In genomic region chr1:17112076-17112475, GRCh38 we compare ENCODE assay signal across 2 cellular contexts.
TF ChIP-seq lines count a peak whose summit lies in the region.

No MANE protein-coding gene starts in this region.

TF ChIP-seq in SK-N-SH, 30 proteins besides CTCF, POLR2A, EP300 and RAD21 (continued from another document):
- TF ChIP-seq IRF3 (IDR thresholded peaks at IDR 0.05; ENCODE audit: low read depth, low read length) = no peak

TF ChIP-seq in SK-N-SH treated with all-trans-retinoic acid at 6 μM for 48 hours, 23 proteins besides CTCF, POLR2A, EP300 and RAD21 (continued from another document):
- TF ChIP-seq PATZ1 (CRISPR knock-in tag; IDR thresholded peaks at IDR 0.05; ENCODE audit: borderline replicate concordance) (no peak), TSHZ2 (CRISPR knock-in tag; IDR thresholded peaks at IDR 0.05) (no peak), GLIS3 (CRISPR knock-in tag; IDR thresholded peaks at IDR 0.05) (no peak), CSRNP3 (CRISPR knock-in tag; IDR thresholded peaks at IDR 0.05) (no peak), SNAI2 (CRISPR knock-in tag; IDR thresholded peaks at IDR 0.05) (no peak)
